In genomic region chr6:134632982-134633940, GRCh38 we compare ENCODE assay signal across 8 cellular contexts.
A peak's percentile ranks its signal among the peaks of the same experiment; 100 is the strongest.
DNase-seq lines count a peak whose midpoint lies in the region.
"Not testable (repeated sequence)": the region's sequence is repeated elsewhere in the genome, so short reads cannot be mapped to it uniquely, and the experiment has no call there.

No MANE protein-coding gene starts in this region.

- peaks cover 44% of the 10 kb centered on the region for H3K4me1 Mint-ChIP-seq in activated CD4-positive, alpha-beta memory T cell treated with anti-CD3 and anti-CD28 coated beads for 36 hours (ENCODE audit: low read depth)

- H3K9me3 Mint-ChIP-seq in activated CD4-positive, alpha-beta memory T cell treated with anti-CD3 and anti-CD28 coated beads for 36 hours = not testable (repeated sequence)

- H3K9me3 ChIP-seq in effector memory CD4-positive, alpha-beta T cell (ENCODE audit: control insufficient read depth, low read length) = not testable (repeated sequence)

- H3K27me3 Mint-ChIP-seq in activated CD4-positive, alpha-beta memory T cell treated with anti-CD3 and anti-CD28 coated beads for 36 hours = not testable (repeated sequence)

- DNase-seq in Ammon's horn (ENCODE audit: low spot score) = peak; percentile 60
- peak; percentile 97 for DNase-seq in Jurkat, Clone E6-1 (ENCODE audit: low read depth, low spot score)
- peak; percentile 62 for DNase-seq in SKM-1 (lab: John Stamatoyannopoulos, UW; ENCODE audit: unreplicated experiment)
- DNase-seq in activated CD4-positive, alpha-beta memory T cell treated with anti-CD3 and anti-CD28 coated beads for 36 hours = peak; percentile 67
- DNase-seq in activated gamma-delta T cell (lab: John Stamatoyannopoulos, UW) = peak; percentile 10
- DNase-seq in effector memory CD4-positive, alpha-beta T cell = peak in 2 of 3 donors; percentile 8 to 16
- peak; percentile 56 for DNase-seq in pons (ENCODE audit: low spot score)
- peak; percentile 4 for DNase-seq in stimulated activated CD8-positive, alpha-beta memory T cell treated with anti-CD3 and anti-CD28 coated beads, Interleukin-7, amount 100 ng/mL, for 24 hours (ENCODE audit: low read depth)

- POLR2A ChIA-PET in activated CD4-positive, alpha-beta memory T cell treated with anti-CD3 and anti-CD28 coated beads for 36 hours (lab: Charles Lee) = not testable (repeated sequence)

- CTCF ChIA-PET in activated CD4-positive, alpha-beta memory T cell treated with anti-CD3 and anti-CD28 coated beads for 36 hours (lab: Charles Lee) = interaction anchor here (0.7 to 1.7 kb wide), 4 partner anchors 9 to 455 kb away, joined by 3 to 6 read pairs (median 4); no protein-coding TSS in a partner anchor

- H3K27ac ChIP-seq in effector memory CD4-positive, alpha-beta T cell (ENCODE audit: insufficient read depth, low read length, poor library complexity, severe bottlenecking) = not testable (repeated sequence)

- intact Hi-C loops in activated CD4-positive, alpha-beta memory T cell treated with anti-CD3 and anti-CD28 coated beads for 36 hours (cut with micrococcal nuclease) = loop anchor here (10.0 kb wide), 1 partner anchor 258 kb away; no protein-coding TSS in a partner anchor

- H3K4me3 ChIP-seq in Jurkat, Clone E6-1 (ENCODE audit: low read length) = not testable (repeated sequence)
- peak overlapping the region; percentile 30 for H3K4me3 ChIP-seq in effector memory CD4-positive, alpha-beta T cell (ENCODE audit: insufficient read depth, low read depth, low read length, poor library complexity, severe bottlenecking)

- H3K4me1 ChIP-seq in effector memory CD4-positive, alpha-beta T cell (ENCODE audit: control insufficient read depth, insufficient read depth, low read length, poor library complexity, severe bottlenecking) = not testable (repeated sequence)

- H3K27ac Mint-ChIP-seq in activated CD4-positive, alpha-beta memory T cell treated with anti-CD3 and anti-CD28 coated beads for 36 hours = peak overlapping the region; percentile 31

- not testable (repeated sequence) for H3K36me3 Mint-ChIP-seq in activated CD4-positive, alpha-beta memory T cell treated with anti-CD3 and anti-CD28 coated beads for 36 hours

- peak overlapping the region; percentile 67 for H3K4me3 Mint-ChIP-seq in activated CD4-positive, alpha-beta memory T cell treated with anti-CD3 and anti-CD28 coated beads for 36 hours

- not testable (repeated sequence) for H3K36me3 ChIP-seq in effector memory CD4-positive, alpha-beta T cell (ENCODE audit: control insufficient read depth, insufficient read depth, low read length)

- H3K27me3 ChIP-seq in effector memory CD4-positive, alpha-beta T cell (replicated peaks; ENCODE audit: control insufficient read depth, insufficient read depth, low read length, poor library complexity, severe bottlenecking) = not testable (repeated sequence)

Comparison
In these comparisons a context has a peak if more than half of its experiments do, and no peak if none do; other contexts are left out.
1. DNase-seq: peak in every context shown above with its lines; median percentile 97 in Jurkat, Clone E6-1; 67 in activated CD4-positive, alpha-beta memory T cell treated with anti-CD3 and anti-CD28 coated beads for 36 hours; 62 in SKM-1; 60 in Ammon's horn; 56 in pons; 12 in effector memory CD4-positive, alpha-beta T cell; 10 in activated gamma-delta T cell; 4 in stimulated activated CD8-positive, alpha-beta memory T cell treated with anti-CD3 and anti-CD28 coated beads, Interleukin-7, amount 100 ng/mL, for 24 hours.